ENCODE assay signal across 22 cellular contexts in the genomic region with DNA sequence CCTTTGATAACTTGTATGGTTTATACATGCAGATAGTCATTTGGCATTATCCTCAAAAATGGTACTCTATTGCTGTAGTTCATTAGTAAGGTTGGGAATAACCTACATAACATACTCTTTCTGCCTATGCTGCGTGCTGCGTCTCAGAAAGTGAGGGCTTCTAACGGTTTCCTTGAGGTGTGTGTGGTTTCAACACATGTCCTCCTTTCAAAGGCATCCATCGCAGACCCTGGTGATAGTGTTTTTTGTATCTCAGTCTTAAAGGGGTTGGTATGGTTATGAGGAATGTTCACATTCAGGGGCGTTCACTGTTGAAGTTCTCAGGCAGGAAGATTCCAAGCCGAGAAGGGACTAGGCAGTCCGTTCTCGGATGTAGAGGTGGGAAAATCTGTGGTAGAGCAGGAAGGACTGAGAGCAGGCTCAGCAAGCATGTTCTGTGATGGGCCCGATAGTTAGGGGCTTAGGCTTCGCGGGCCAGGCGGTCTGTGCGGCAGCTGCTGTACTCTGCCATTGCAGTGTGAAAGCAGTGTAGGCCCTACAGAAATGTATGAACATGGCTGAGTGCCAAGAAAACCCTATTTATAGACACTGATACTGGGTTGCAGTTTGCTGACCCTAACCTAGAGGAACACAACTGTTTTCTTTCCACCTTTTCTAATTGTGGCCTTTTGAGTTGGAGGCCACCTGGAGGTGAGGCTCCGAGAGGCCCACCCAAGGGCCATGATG.
DNase-seq lines count a peak whose midpoint lies in the region; ATAC-seq and TF ChIP-seq lines count a peak whose summit lies in the region.
"Had no signal": no experiment of that assay in that cellular context is flagged by ENCODE, and none has a peak within 500 bp of the region (broad histone marks: within the 10 kb centered on the region; RNA-seq: fewer than 3 reads in every experiment).

No MANE protein-coding gene starts in this region.

- H3K27ac ChIP-seq in cardiac muscle cell (peak overlapping the region; percentile 90), OCI-LY1 (ENCODE audit: low read depth, low read length, poor library complexity, severe bottlenecking) (peak overlapping the region; percentile 87)
- H3K27ac ChIP-seq: BLaER1 treated with 17β-estradiol and CSF1 and Interleukin-3, amounts not matched to agents 10 nM and 100 nM; brain microvascular endothelial cell; KMS-11; ovary; Peyer's patch; right atrium auricular region had no signal

- TF ChIP-seq CTCF in cardiac muscle cell (IDR thresholded peaks at IDR 0.05; ENCODE audit: low read depth, low read length): no peak
- TF ChIP-seq CTCF in OCI-LY1 (IDR thresholded peaks at IDR 0.05; ENCODE audit: low read length): no peak

- ATAC-seq in central memory CD8-positive, alpha-beta T cell (replicated peaks; ENCODE audit: extremely low read depth, poor library complexity, severe bottlenecking): no peak
- peak in 1 of 2 donors; percentile 3 for ATAC-seq in stimulated activated naive B cell treated with anti-CD40 and anti-IgM and Interleukin-4, amounts not matched to agents 10 μg/mL and 1 μg/mL and 100 μg/mL, for 72 hours (replicated peaks)

- H3K4me1 Mint-ChIP-seq in central memory CD8-positive, alpha-beta T cell: peaks cover 15% of the 10 kb centered on the region
- peaks cover 17 to 42% of the 10 kb centered on the region in 2 donors for H3K4me1 Mint-ChIP-seq in stimulated activated naive B cell treated with anti-CD40 and anti-IgM and Interleukin-4, amounts not matched to agents 10 μg/mL and 1 μg/mL and 100 μg/mL, for 72 hours

- H3K27me3 Mint-ChIP-seq in central memory CD8-positive, alpha-beta T cell: no peaks in the 10 kb centered on the region
- no peaks in the 10 kb centered on the region for H3K27me3 Mint-ChIP-seq in stimulated activated naive B cell treated with anti-CD40 and anti-IgM and Interleukin-4, amounts not matched to agents 10 μg/mL and 1 μg/mL and 100 μg/mL, for 72 hours
- H3K27me3 Mint-ChIP-seq: activated CD4-positive, alpha-beta T cell treated with anti-CD3 and anti-CD28 coated beads, Interleukin-2, amount 10 ng/mL, durations not matched to agents 24 days and 14 days had no signal

- peaks cover 2% of the 10 kb centered on the region for H3K36me3 Mint-ChIP-seq in central memory CD8-positive, alpha-beta T cell (ENCODE audit: insufficient read depth)
- peaks cover 2 to 6% of the 10 kb centered on the region in 2 donors for H3K36me3 Mint-ChIP-seq in stimulated activated naive B cell treated with anti-CD40 and anti-IgM and Interleukin-4, amounts not matched to agents 10 μg/mL and 1 μg/mL and 100 μg/mL, for 72 hours

- H3K79me2 ChIP-seq in OCI-LY1 (ENCODE audit: insufficient read depth, low read length): no peaks in the 10 kb centered on the region

- intact Hi-C loops in cardiac septum (cut with DNase I): loop anchor here (10.0 kb wide), 1 partner anchor 178 kb away; a partner anchor contains a TSS

- no peak overlapping the region for H3K9ac ChIP-seq in OCI-LY1 (ENCODE audit: low read length)
- H3K9ac ChIP-seq: BLaER1 treated with 17β-estradiol and CSF1 and Interleukin-3, amounts not matched to agents 10 nM and 100 nM; KMS-11 had no signal

- H3K4me3 Mint-ChIP-seq in central memory CD8-positive, alpha-beta T cell: no peak overlapping the region
- no peak overlapping the region for H3K4me3 Mint-ChIP-seq in stimulated activated naive B cell treated with anti-CD40 and anti-IgM and Interleukin-4, amounts not matched to agents 10 μg/mL and 1 μg/mL and 100 μg/mL, for 72 hours
- H3K4me3 Mint-ChIP-seq: activated CD4-positive, alpha-beta T cell treated with anti-CD3 and anti-CD28 coated beads, Interleukin-2, amount 10 ng/mL, durations not matched to agents 24 days and 14 days; T-helper 1 cell treated with Interleukin-12 subunit alpha and Interleukin-12 subunit beta and Interleukin-4 antibody, amounts not matched to agents 30 μg/mL and 1 μg/mL, for 36 hours had no signal

- H3K4me2 ChIP-seq in OCI-LY1 (ENCODE audit: low read length): peak overlapping the region; percentile 42; the same call in 1 of the 2 replicates
- H3K4me2 ChIP-seq: KMS-11 had no signal

- H3K27me3 ChIP-seq in cardiac muscle cell (no peaks in the 10 kb centered on the region), OCI-LY1 (ENCODE audit: insufficient read depth, low read length) (no peaks in the 10 kb centered on the region)
- H3K27me3 ChIP-seq: BLaER1 treated with 17β-estradiol and CSF1 and Interleukin-3, amounts not matched to agents 10 nM and 100 nM; brain microvascular endothelial cell; ovary; Peyer's patch; right atrium auricular region had no signal

- H4K20me1 ChIP-seq in OCI-LY1 (ENCODE audit: insufficient read depth, low read length): no peaks in the 10 kb centered on the region

- DNase-seq in cardiac muscle cell (ENCODE audit: low read depth in 1 of 2, low spot score in 1 of 2) (peak in 1 of 2 donors; percentile 89), cardiac septum (ENCODE audit: low spot score) (no peak), nucleus accumbens (lab: John Stamatoyannopoulos, UW) (no peak), NOMO-1 (lab: John Stamatoyannopoulos, UW; ENCODE audit: unreplicated experiment in 2 of 2) (no peak), anterior cingulate cortex (lab: John Stamatoyannopoulos, UW) (no peak)
- no peak for DNase-seq in central memory CD8-positive, alpha-beta T cell (ENCODE audit: low spot score in 2 of 2)
- DNase-seq in stimulated activated naive B cell treated with anti-CD40 and anti-IgM and Interleukin-4, amounts not matched to agents 10 μg/mL and 1 μg/mL and 100 μg/mL, for 72 hours: no peak
- DNase-seq: activated CD4-positive, alpha-beta T cell treated with anti-CD3 and anti-CD28 coated beads, Interleukin-2, amount 10 ng/mL, durations not matched to agents 24 days and 14 days; brain microvascular endothelial cell; cortex of kidney; kidney; mammary epithelial cell; NCI-H226; ovary; Peyer's patch; stimulated activated CD4-positive, alpha-beta T cell treated with anti-CD3 and anti-CD28 coated beads, Interleukin-4, amount 100 ng/mL, for 24 hours had no signal

- H3K27ac Mint-ChIP-seq in central memory CD8-positive, alpha-beta T cell (ENCODE audit: low read depth): peak overlapping the region; percentile 36
- peak overlapping the region; percentile 86 for H3K27ac Mint-ChIP-seq in stimulated activated naive B cell treated with anti-CD40 and anti-IgM and Interleukin-4, amounts not matched to agents 10 μg/mL and 1 μg/mL and 100 μg/mL, for 72 hours
- H3K27ac Mint-ChIP-seq: activated CD4-positive, alpha-beta T cell treated with anti-CD3 and anti-CD28 coated beads, Interleukin-2, amount 10 ng/mL, durations not matched to agents 24 days and 14 days; T-helper 1 cell treated with Interleukin-12 subunit alpha and Interleukin-12 subunit beta and Interleukin-4 antibody, amounts not matched to agents 30 μg/mL and 1 μg/mL, for 36 hours had no signal

- H3K4me1 ChIP-seq in cardiac muscle cell (ENCODE audit: low read depth): peaks cover 26% of the 10 kb centered on the region
- peaks cover 55% of the 10 kb centered on the region for H3K4me1 ChIP-seq in OCI-LY1 (ENCODE audit: insufficient read depth, low read length, severe bottlenecking)
- H3K4me1 ChIP-seq: HAP-1, Peyer's patch had no signal

- no peaks in the 10 kb centered on the region for H3K9me2 ChIP-seq in OCI-LY1 (ENCODE audit: low read depth, low read length)

- H3K36me3 ChIP-seq in cardiac muscle cell (no peaks in the 10 kb centered on the region), OCI-LY1 (ENCODE audit: insufficient read depth, low read length) (no peaks in the 10 kb centered on the region)
- H3K36me3 ChIP-seq: brain microvascular endothelial cell, HAP-1, ovary, Peyer's patch, right atrium auricular region had no signal

- H3K4me3 ChIP-seq in cardiac muscle cell (no peak overlapping the region), OCI-LY1 (ENCODE audit: low read depth, low read length, poor library complexity, severe bottlenecking) (no peak overlapping the region)
- H3K4me3 ChIP-seq: BLaER1 treated with 17β-estradiol and CSF1 and Interleukin-3, amounts not matched to agents 10 nM and 100 nM; HAP-1; ovary; Peyer's patch; right atrium auricular region had no signal

- H3K9me3 ChIP-seq in cardiac muscle cell (ENCODE audit: low read depth) (no peaks in the 10 kb centered on the region), OCI-LY1 (ENCODE audit: low read length) (no peaks in the 10 kb centered on the region)
- H3K9me3 ChIP-seq: HAP-1, Peyer's patch, right atrium auricular region had no signal

- H2AFZ ChIP-seq in OCI-LY1 (ENCODE audit: low read length): no peak overlapping the region

- H3F3A ChIP-seq in OCI-LY1 (ENCODE audit: insufficient read depth, low read length): no peaks in the 10 kb centered on the region

- H3K9me3 Mint-ChIP-seq in central memory CD8-positive, alpha-beta T cell: no peaks in the 10 kb centered on the region
- peaks cover 0 to 3% of the 10 kb centered on the region in 2 donors for H3K9me3 Mint-ChIP-seq in stimulated activated naive B cell treated with anti-CD40 and anti-IgM and Interleukin-4, amounts not matched to agents 10 μg/mL and 1 μg/mL and 100 μg/mL, for 72 hours
- H3K9me3 Mint-ChIP-seq: activated CD4-positive, alpha-beta T cell treated with anti-CD3 and anti-CD28 coated beads, Interleukin-2, amount 10 ng/mL, durations not matched to agents 24 days and 14 days; T-helper 1 cell treated with Interleukin-12 subunit alpha and Interleukin-12 subunit beta and Interleukin-4 antibody, amounts not matched to agents 30 μg/mL and 1 μg/mL, for 36 hours had no signal
